1 cellular context compared by ENCODE assay signal in the genomic region with DNA sequence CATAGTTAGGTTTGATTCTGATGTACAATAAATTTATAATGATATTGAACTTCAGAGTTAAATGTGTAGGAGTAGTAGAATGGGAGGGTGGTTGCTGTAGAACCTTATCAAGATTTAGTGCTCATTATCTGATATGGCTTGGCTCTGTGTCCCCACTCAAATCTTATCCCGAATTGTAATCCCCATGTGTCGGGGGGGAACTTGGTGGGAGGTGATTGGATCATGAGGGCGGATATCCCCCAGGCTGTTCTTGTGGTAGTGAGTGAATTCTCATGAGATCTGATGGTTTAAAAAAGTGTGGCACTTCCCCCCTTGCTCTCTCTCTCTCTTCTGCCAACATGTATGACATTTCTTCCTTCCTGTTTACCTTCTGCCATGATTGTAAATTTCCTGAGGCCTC.
TF ChIP-seq lines count a peak whose summit lies in the region.

No MANE protein-coding gene starts in this region.

TF ChIP-seq in K562, 482 proteins besides CTCF, POLR2A, EP300 and RAD21:
- TF ChIP-seq CC2D1A (IDR thresholded peaks at IDR 0.05): peak; percentile 81
- TF ChIP-seq ZNF12 (CRISPR knock-in tag; IDR thresholded peaks at IDR 0.05): no peak
- TF ChIP-seq CTBP1 (IDR thresholded peaks at IDR 0.05; ENCODE audit: borderline replicate concordance): no peak
- TF ChIP-seq TRIM24 (IDR thresholded peaks at IDR 0.05): peak; percentile 29 to 40; a peak in 2 of 4 replicates
- TF ChIP-seq, protein P1, sequence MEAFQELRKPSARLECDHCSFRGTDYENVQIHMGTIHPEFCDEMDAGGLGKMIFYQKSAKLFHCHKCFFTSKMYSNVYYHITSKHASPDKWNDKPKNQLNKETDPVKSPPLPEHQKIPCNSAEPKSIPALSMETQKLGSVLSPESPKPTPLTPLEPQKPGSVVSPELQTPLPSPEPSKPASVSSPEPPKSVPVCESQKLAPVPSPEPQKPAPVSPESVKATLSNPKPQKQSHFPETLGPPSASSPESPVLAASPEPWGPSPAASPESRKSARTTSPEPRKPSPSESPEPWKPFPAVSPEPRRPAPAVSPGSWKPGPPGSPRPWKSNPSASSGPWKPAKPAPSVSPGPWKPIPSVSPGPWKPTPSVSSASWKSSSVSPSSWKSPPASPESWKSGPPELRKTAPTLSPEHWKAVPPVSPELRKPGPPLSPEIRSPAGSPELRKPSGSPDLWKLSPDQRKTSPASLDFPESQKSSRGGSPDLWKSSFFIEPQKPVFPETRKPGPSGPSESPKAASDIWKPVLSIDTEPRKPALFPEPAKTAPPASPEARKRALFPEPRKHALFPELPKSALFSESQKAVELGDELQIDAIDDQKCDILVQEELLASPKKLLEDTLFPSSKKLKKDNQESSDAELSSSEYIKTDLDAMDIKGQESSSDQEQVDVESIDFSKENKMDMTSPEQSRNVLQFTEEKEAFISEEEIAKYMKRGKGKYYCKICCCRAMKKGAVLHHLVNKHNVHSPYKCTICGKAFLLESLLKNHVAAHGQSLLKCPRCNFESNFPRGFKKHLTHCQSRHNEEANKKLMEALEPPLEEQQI (IDR thresholded peaks at IDR 0.05): peak; percentile 87
TF ChIP-seq in K562: peak in this region for 3.
